20 cellular contexts compared by ENCODE assay signal in genomic region chr7:5622286-5622685, GRCh38. TPM values are rescaled to one million over a fixed set of nuclear protein-coding genes. Genes with fewer than 3 reads are reported as not detected.
DNase-seq lines count a peak whose midpoint lies in the region; ATAC-seq and TF ChIP-seq lines count a peak whose summit lies in the region.
"Had no signal": no experiment of that assay in that cellular context is flagged by ENCODE, and none has a peak within 500 bp of the region (broad histone marks: within the 10 kb centered on the region; RNA-seq: fewer than 3 reads in every experiment).

No MANE protein-coding gene starts in this region.

- no peaks in the 10 kb centered on the region for H3K27me3 ChIP-seq in left ventricle myocardium inferior (ENCODE audit: low read depth)
- no peaks in the 10 kb centered on the region for H3K27me3 ChIP-seq in H7 (ENCODE audit: control insufficient read depth, insufficient read depth, low read length)
- no peaks in the 10 kb centered on the region for H3K27me3 ChIP-seq in osteoblast (ENCODE audit: insufficient read depth, low read length)
- H3K27me3 ChIP-seq: BLaER1 treated with 17β-estradiol and CSF1 and Interleukin-3, amounts not matched to agents 10 nM and 100 nM had no signal

- peak; percentile 24 for DNase-seq in Right ventricle myocardium superior
- DNase-seq in left ventricle myocardium inferior: no peak
- DNase-seq in H7: peak; percentile 41
- DNase-seq in endothelial cell (ENCODE audit: low spot score): no peak
- DNase-seq in osteoblast (ENCODE audit: insufficient read length, low spot score, missing footprints): peak; percentile 32
- DNase-seq in mucosa of gallbladder (ENCODE audit: low spot score): no peak
- DNase-seq: Calu3; CD8-positive, alpha-beta T cell; DMS 273 treated with DMSO at 0.1 percent for 48 hours; DMS53; DND-41; EL; HFFc6; IMR-90 had no signal

- H3K4me3 Mint-ChIP-seq in endothelial cell (ENCODE audit: unreplicated experiment): peak overlapping the region; percentile 15
- H3K4me3 Mint-ChIP-seq: B cell; CD8-positive, alpha-beta T cell; GM23338; HFFc6 had no signal

- H3K27ac Mint-ChIP-seq in endothelial cell (ENCODE audit: unreplicated experiment): no peak overlapping the region
- H3K27ac Mint-ChIP-seq: B cell; CD8-positive, alpha-beta T cell; HFFc6 had no signal

- H3K4me1 Mint-ChIP-seq in endothelial cell (ENCODE audit: unreplicated experiment): peaks cover 19% of the 10 kb centered on the region

- no peak for TF ChIP-seq CTCF in left ventricle myocardium inferior (IDR thresholded peaks at IDR 0.05; ENCODE audit: borderline replicate concordance)
- no peak for TF ChIP-seq CTCF in endothelial cell (IDR thresholded peaks at IDR 0.05; ENCODE audit: unreplicated experiment)
- TF ChIP-seq CTCF in osteoblast (IDR thresholded peaks at IDR 0.05; ENCODE audit: extremely low read depth, low read depth, low read length): no peak

- H3K4me1 ChIP-seq in left ventricle myocardium inferior (peaks cover 9% of the 10 kb centered on the region), osteoblast (ENCODE audit: insufficient read depth, low read length) (peaks cover 17% of the 10 kb centered on the region)

- H2AFZ ChIP-seq in osteoblast (ENCODE audit: low read length): no peak overlapping the region
- H2AFZ ChIP-seq: GM23338 had no signal

- no peaks in the 10 kb centered on the region for H3K9me3 Mint-ChIP-seq in endothelial cell (ENCODE audit: unreplicated experiment)
- H3K9me3 Mint-ChIP-seq: CD8-positive, alpha-beta T cell; GM23338; HFFc6 had no signal

- peaks cover 20% of the 10 kb centered on the region for H3K36me3 Mint-ChIP-seq in endothelial cell (ENCODE audit: low read depth, unreplicated experiment)

- H3K27me3 Mint-ChIP-seq in endothelial cell (ENCODE audit: unreplicated experiment): peaks cover 19% of the 10 kb centered on the region
- H3K27me3 Mint-ChIP-seq: B cell had no signal

- ATAC-seq in Right ventricle myocardium superior (ENCODE audit: poor library complexity) (no peak), GM21825 (IDR thresholded peaks at IDR 0.05; ENCODE audit: unreplicated experiment) (no peak)
- ATAC-seq: CD8-positive, alpha-beta T cell; GM23338; HCT116 had no signal

- H3K9me3 ChIP-seq in left ventricle myocardium inferior (replicated peaks) (no peaks in the 10 kb centered on the region), osteoblast (ENCODE audit: low read depth, low read length) (no peaks in the 10 kb centered on the region)
- H3K9me3 ChIP-seq: BLaER1 treated with 17β-estradiol and CSF1 and Interleukin-3, amounts not matched to agents 10 nM and 100 nM had no signal

- H4K20me1 ChIP-seq in osteoblast (ENCODE audit: insufficient read depth, low read length): peaks cover 16% of the 10 kb centered on the region

- intact Hi-C loops in Right ventricle myocardium superior (cut with DNase I): no loop called here
- intact Hi-C loops in left ventricle myocardium inferior (cut with micrococcal nuclease): no loop called here

- H3K27ac ChIP-seq in left ventricle myocardium inferior (replicated peaks) (no peak overlapping the region), osteoblast (ENCODE audit: low read depth, low read length) (no peak overlapping the region)
- H3K27ac ChIP-seq: BLaER1 treated with 17β-estradiol and CSF1 and Interleukin-3, amounts not matched to agents 10 nM and 100 nM; HL-60 had no signal

- no peak overlapping the region for H3K4me2 ChIP-seq in osteoblast (ENCODE audit: insufficient read depth, low read length)
- H3K4me2 ChIP-seq: BLaER1 treated with 17β-estradiol and CSF1 and Interleukin-3, amounts not matched to agents 10 nM and 100 nM; GM23338 had no signal

- no peaks in the 10 kb centered on the region for H3K79me2 ChIP-seq in osteoblast (ENCODE audit: insufficient read depth, low read length)

- H3K4me3 ChIP-seq in left ventricle myocardium inferior (no peak overlapping the region), H7 (ENCODE audit: insufficient read depth, low read depth, low read length) (no peak overlapping the region), osteoblast (ENCODE audit: insufficient read depth, low read length) (no peak overlapping the region)
- H3K4me3 ChIP-seq: BLaER1 treated with 17β-estradiol and CSF1 and Interleukin-3, amounts not matched to agents 10 nM and 100 nM; GM23338 had no signal

- H3K36me3 ChIP-seq in left ventricle myocardium inferior (peaks cover 53% of the 10 kb centered on the region), H7 (replicated peaks; ENCODE audit: control insufficient read depth, insufficient read depth, low read length) (no peaks in the 10 kb centered on the region; the same call in none of the 2 replicates), osteoblast (ENCODE audit: insufficient read depth, low read length) (peaks cover 54% of the 10 kb centered on the region)

RNA-seq across cellular contexts. Expression of gene FSCN1, which starts 29.7 kb away (rescaled TPM):
- 9.7 TPM for total RNA-seq in Right ventricle myocardium superior
- 13.4 TPM for total RNA-seq in left ventricle myocardium inferior
- total RNA-seq in H7 (2014; rRNA removed; shearing (Covaris generic)): 725 and 892 TPM in 2 replicates
- 1,785 TPM for total RNA-seq in endothelial cell (ENCODE audit: unreplicated experiment)
- 163 and 182 TPM in 2 replicates for total RNA-seq in osteoblast
- total RNA-seq in mucosa of gallbladder: 38.6 TPM

Comparison
In these comparisons a context has a peak if more than half of its experiments do, and no peak if none do; other contexts are left out.
1. DNase-seq: peak in Right ventricle myocardium superior (single experiment), H7 (single experiment) and osteoblast (single experiment); none in left ventricle myocardium inferior (single experiment), endothelial cell (single experiment) and mucosa of gallbladder (single experiment).